Comparison of ENCODE assay signal across 10 cellular contexts in genomic region chr17:78817123-78817522, GRCh38. TPM values are rescaled to one million over a fixed set of nuclear protein-coding genes. Genes with fewer than 3 reads are reported as not detected.
DNase-seq lines count a peak whose midpoint lies in the region; ATAC-seq and TF ChIP-seq lines count a peak whose summit lies in the region.
"Had no signal": no experiment of that assay in that cellular context is flagged by ENCODE, and none has a peak within 500 bp of the region (broad histone marks: within the 10 kb centered on the region; RNA-seq: fewer than 3 reads in every experiment).

No MANE protein-coding gene starts in this region.

- no peak overlapping the region for H3K4me3 ChIP-seq in vagina

- H3K36me3 ChIP-seq in vagina: peaks cover 0 to 91% of the 10 kb centered on the region in 2 donors

- no peaks in the 10 kb centered on the region for H3K27me3 ChIP-seq in vagina

- intact Hi-C loops in vagina (cut with DNase I): no loop called here

- H3K4me1 ChIP-seq in vagina: peaks cover 4% of the 10 kb centered on the region

- TF ChIP-seq CTCF in omental fat pad (IDR thresholded peaks at IDR 0.05): no peak
- no peak for TF ChIP-seq CTCF in vagina (IDR thresholded peaks at IDR 0.05)

- ATAC-seq in activated T-helper 17 cell treated with anti-CD3 and anti-CD28 coated beads, Interleukin-2, amount 50 U/mL, for 72 hours (replicated peaks): peak; percentile 97
- ATAC-seq in omental fat pad (ENCODE audit: low FRiP score): peak; percentile 8
- no peak for ATAC-seq in HG02759 (IDR thresholded peaks at IDR 0.05; ENCODE audit: unreplicated experiment)
- no peak for ATAC-seq in HG03097 (IDR thresholded peaks at IDR 0.05; ENCODE audit: low FRiP score, unreplicated experiment)

- H3K27ac Mint-ChIP-seq in activated T-helper 17 cell treated with anti-CD3 and anti-CD28 coated beads, Interleukin-2, amount 50 U/mL, for 72 hours: peak overlapping the region; percentile 76
- H3K27ac Mint-ChIP-seq: nephron had no signal

- H3K36me3 Mint-ChIP-seq in activated T-helper 17 cell treated with anti-CD3 and anti-CD28 coated beads, Interleukin-2, amount 50 U/mL, for 72 hours (ENCODE audit: low read depth): peaks cover 99% of the 10 kb centered on the region

- DNase-seq in activated naive CD4-positive, alpha-beta T cell treated with Interleukin-2 at 50 U/mL for 16 hours: peak; percentile 73
- DNase-seq in activated naive CD4-positive, alpha-beta T cell treated with anti-CD3 and anti-CD28 coated beads, Interleukin-2, amount 50 U/mL, for 16 hours: no peak
- no peak for DNase-seq in omental fat pad (ENCODE audit: low spot score)
- DNase-seq in vagina (ENCODE audit: extremely low spot score in 2 of 2): no peak
- no peak for DNase-seq in NCI-H774 (lab: John Stamatoyannopoulos, UW)
- DNase-seq: NCI-H82 had no signal

- no peaks in the 10 kb centered on the region for H3K9me3 ChIP-seq in vagina

- no peaks in the 10 kb centered on the region for H3K27me3 Mint-ChIP-seq in activated T-helper 17 cell treated with anti-CD3 and anti-CD28 coated beads, Interleukin-2, amount 50 U/mL, for 72 hours

- no peak for TF ChIP-seq POLR2A in vagina (IDR thresholded peaks at IDR 0.05)

- peak overlapping the region; percentile 50 for H3K4me3 Mint-ChIP-seq in activated T-helper 17 cell treated with anti-CD3 and anti-CD28 coated beads, Interleukin-2, amount 50 U/mL, for 72 hours
- H3K4me3 Mint-ChIP-seq: nephron had no signal

- peaks cover 35% of the 10 kb centered on the region for H3K4me1 Mint-ChIP-seq in activated T-helper 17 cell treated with anti-CD3 and anti-CD28 coated beads, Interleukin-2, amount 50 U/mL, for 72 hours
- H3K4me1 Mint-ChIP-seq: nephron had no signal

- peak overlapping the region; percentile 70 for H3K27ac ChIP-seq in vagina

- no peaks in the 10 kb centered on the region for H3K9me3 Mint-ChIP-seq in activated T-helper 17 cell treated with anti-CD3 and anti-CD28 coated beads, Interleukin-2, amount 50 U/mL, for 72 hours
- H3K9me3 Mint-ChIP-seq: nephron had no signal

RNA-seq across cellular contexts. Expression of gene USP36, which starts 23.5 kb away (rescaled TPM):
- total RNA-seq in activated T-helper 17 cell treated with anti-CD3 and anti-CD28 coated beads, Interleukin-2, amount 50 U/mL, for 72 hours: 100 to 1,000 TPM in 1 of 2 donors, 10 to 100 TPM in 1; 95.3 to 139 TPM
- 100 to 1,000 TPM in 2 of 4 donors, 10 to 100 TPM in 2; 32.5 to 162 (median 86.7) TPM for total RNA-seq in omental fat pad
- total RNA-seq in vagina: 71.2 TPM

RNA-seq across cellular contexts. Expression of gene CYTH1, which starts 35.0 kb away (rescaled TPM):
- 100 to 1,000 TPM; 173 to 195 TPM for total RNA-seq in activated T-helper 17 cell treated with anti-CD3 and anti-CD28 coated beads, Interleukin-2, amount 50 U/mL, for 72 hours
- 100 to 1,000 TPM in 2 of 4 donors, 10 to 100 TPM in 2; 50.0 to 139 (median 83.7) TPM for total RNA-seq in omental fat pad
- total RNA-seq in vagina: 62.9 TPM

Comparison
In these comparisons a context has a peak if more than half of its experiments do, and no peak if none do; other contexts are left out.
1. ATAC-seq: peak in activated T-helper 17 cell treated with anti-CD3 and anti-CD28 coated beads, Interleukin-2, amount 50 U/mL, for 72 hours (single experiment) and omental fat pad (single experiment); none in HG02759 (single experiment) and HG03097 (single experiment).